In genomic region chr12:53726342-53726741, GRCh38 we compare ENCODE assay signal across 8 cellular contexts. TPM values are rescaled to one million over a fixed set of nuclear protein-coding genes. Genes with fewer than 3 reads are reported as not detected.
DNase-seq lines count a peak whose midpoint lies in the region; ATAC-seq and TF ChIP-seq lines count a peak whose summit lies in the region.

No MANE protein-coding gene starts in this region.

- H3K27me3 ChIP-seq in liver (ENCODE audit: control insufficient read depth in 4 of 4, insufficient read depth in 4 of 4, low read length in 3 of 4) (no peaks in the 10 kb centered on the region), upper lobe of left lung (no peaks in the 10 kb centered on the region)

- 20% methylated on average over 2 of the region's 2 CpGs for WGBS in liver
- WGBS in upper lobe of left lung, 2 donors: 16 to 22% methylated on average over 2 of the region's 2 CpGs

- no peaks in the 10 kb centered on the region for H3K9me3 Mint-ChIP-seq in activated naive CD4-positive, alpha-beta T cell treated with anti-CD3 and anti-CD28 coated beads, Interleukin-2, amount 50 U/mL, for 24 hours
- H3K9me3 Mint-ChIP-seq in activated naive CD8-positive, alpha-beta T cell treated with anti-CD3 and anti-CD28 coated beads for 36 hours: no peaks in the 10 kb centered on the region

- TF ChIP-seq RAD21 in liver (IDR thresholded peaks at IDR 0.05): no peak

- DNase-seq in activated naive CD4-positive, alpha-beta T cell treated with anti-CD3 and anti-CD28 coated beads, Interleukin-2, amount 50 U/mL, for 16 hours: no peak
- no peak for DNase-seq in activated naive CD8-positive, alpha-beta T cell treated with anti-CD3 and anti-CD28 coated beads for 36 hours
- DNase-seq in upper lobe of left lung (no peak), SKM-1 (lab: John Stamatoyannopoulos, UW; ENCODE audit: unreplicated experiment) (no peak), cerebellum (ENCODE audit: low spot score) (no peak), HPDE6-E6E7 (ENCODE audit: extremely low spot score) (no peak)

- H3K27ac ChIP-seq in liver (ENCODE audit: low read depth in 1 of 2, low read length in 2 of 2) (no peak overlapping the region), upper lobe of left lung (peak overlapping the region in 2 of 4 donors; percentile 22 to 85)

- H3K9ac ChIP-seq in liver (ENCODE audit: low read depth in 1 of 2, low read length in 2 of 2): peak overlapping the region; percentile 58 to 79

- no peaks in the 10 kb centered on the region for H3K27me3 Mint-ChIP-seq in activated naive CD4-positive, alpha-beta T cell treated with anti-CD3 and anti-CD28 coated beads, Interleukin-2, amount 50 U/mL, for 24 hours
- H3K27me3 Mint-ChIP-seq in activated naive CD8-positive, alpha-beta T cell treated with anti-CD3 and anti-CD28 coated beads for 36 hours: no peaks in the 10 kb centered on the region

- H3K4me3 ChIP-seq in liver (ENCODE audit: low read depth in 1 of 3, low read length in 3 of 3): peak overlapping the region; percentile 62 to 74 (median 67)
- peak overlapping the region in 3 of 4 donors; percentile 68 to 84 (median 75) for H3K4me3 ChIP-seq in upper lobe of left lung

- TF ChIP-seq POLR2A in upper lobe of left lung (IDR thresholded peaks at IDR 0.05): no peak

- peaks cover 5 to 34% (median 28%) of the 10 kb centered on the region in 4 donors for H3K36me3 ChIP-seq in liver (ENCODE audit: control insufficient read depth in 4 of 4, insufficient read depth in 3 of 4, low read depth in 1 of 4, low read length in 3 of 4)
- peaks cover 29 to 38% (median 32%) of the 10 kb centered on the region in 4 donors for H3K36me3 ChIP-seq in upper lobe of left lung

- H3K4me1 Mint-ChIP-seq in activated naive CD4-positive, alpha-beta T cell treated with anti-CD3 and anti-CD28 coated beads, Interleukin-2, amount 50 U/mL, for 24 hours: peaks cover 27% of the 10 kb centered on the region
- peaks cover 15% of the 10 kb centered on the region for H3K4me1 Mint-ChIP-seq in activated naive CD8-positive, alpha-beta T cell treated with anti-CD3 and anti-CD28 coated beads for 36 hours

- ATAC-seq in upper lobe of left lung (ENCODE audit: low FRiP score in 2 of 2): no peak

- TF ChIP-seq CTCF in liver (IDR thresholded peaks at IDR 0.05; ENCODE audit: low read depth, low read length, missing input control): no peak
- no peak for TF ChIP-seq CTCF in upper lobe of left lung (IDR thresholded peaks at IDR 0.05)

- TF ChIP-seq EP300 in upper lobe of left lung (IDR thresholded peaks at IDR 0.05): no peak

- no peak overlapping the region for H3K27ac Mint-ChIP-seq in activated naive CD4-positive, alpha-beta T cell treated with anti-CD3 and anti-CD28 coated beads, Interleukin-2, amount 50 U/mL, for 24 hours
- H3K27ac Mint-ChIP-seq in activated naive CD8-positive, alpha-beta T cell treated with anti-CD3 and anti-CD28 coated beads for 36 hours: no peak overlapping the region

- H3K4me3 Mint-ChIP-seq in activated naive CD4-positive, alpha-beta T cell treated with anti-CD3 and anti-CD28 coated beads, Interleukin-2, amount 50 U/mL, for 24 hours: peak overlapping the region; percentile 97
- peak overlapping the region; percentile 87 for H3K4me3 Mint-ChIP-seq in activated naive CD8-positive, alpha-beta T cell treated with anti-CD3 and anti-CD28 coated beads for 36 hours

- peaks cover 8% of the 10 kb centered on the region for H3K36me3 Mint-ChIP-seq in activated naive CD4-positive, alpha-beta T cell treated with anti-CD3 and anti-CD28 coated beads, Interleukin-2, amount 50 U/mL, for 24 hours
- no peaks in the 10 kb centered on the region for H3K36me3 Mint-ChIP-seq in activated naive CD8-positive, alpha-beta T cell treated with anti-CD3 and anti-CD28 coated beads for 36 hours

- H3K4me1 ChIP-seq in liver (ENCODE audit: control insufficient read depth in 4 of 4, insufficient read depth in 4 of 4, low read length in 3 of 4): peaks cover 3 to 17% (median 9%) of the 10 kb centered on the region in 4 donors
- H3K4me1 ChIP-seq in upper lobe of left lung: peaks cover 16 to 30% (median 25%) of the 10 kb centered on the region in 4 donors

- H3K9me3 ChIP-seq in liver (ENCODE audit: control insufficient read depth in 4 of 4, low read length in 3 of 4): no peaks in the 10 kb centered on the region
- H3K9me3 ChIP-seq in upper lobe of left lung: no peaks in the 10 kb centered on the region

TF ChIP-seq in liver, 16 proteins besides CTCF, POLR2A, EP300 and RAD21:
- TF ChIP-seq REST (IDR thresholded peaks at IDR 0.05) (no peak), ZBTB33 (IDR thresholded peaks at IDR 0.05) (no peak), SP1 (IDR thresholded peaks at IDR 0.05) (no peak), FOXA1 (IDR thresholded peaks at IDR 0.05) (no peak), ATF3 (IDR thresholded peaks at IDR 0.05) (no peak), MAX (IDR thresholded peaks at IDR 0.05) (no peak), TAF1 (conservative IDR thresholded peaks at IDR 0.05) (no peak), NR2F2 (IDR thresholded peaks at IDR 0.05) (no peak), EGR1 (IDR thresholded peaks at IDR 0.05; ENCODE audit: low read depth in 2 of 2) (no peak), JUND (IDR thresholded peaks at IDR 0.05) (no peak), HNF4A (conservative IDR thresholded peaks at IDR 0.05) (no peak), YY1 (IDR thresholded peaks at IDR 0.05) (no peak), HNF4G (IDR thresholded peaks at IDR 0.05) (no peak), FOXA2 (IDR thresholded peaks at IDR 0.05) (no peak), RXRA (IDR thresholded peaks at IDR 0.05) (no peak), GABPA (IDR thresholded peaks at IDR 0.05 in 1 of 2, conservative IDR thresholded peaks at IDR 0.05 in 1 of 2) (no peak)

RNA-seq across cellular contexts. Expression of gene CALCOCO1, which starts 0.9 kb away (rescaled TPM):
- total RNA-seq in activated naive CD8-positive, alpha-beta T cell treated with anti-CD3 and anti-CD28 coated beads for 36 hours: 1 to 10 TPM; 8.8 to 9.6 TPM
- total RNA-seq in liver: 10 to 100 TPM; 61.2 to 67.4 TPM
- 10 to 100 TPM; 24.4 to 25.2 TPM for polyA plus RNA-seq in liver
- total RNA-seq in upper lobe of left lung: 100 to 1,000 TPM; 147 to 605 (median 204) TPM
- 63.3 TPM for total RNA-seq in cerebellum

RNA-seq across cellular contexts. Expression of gene CISTR, which starts 25.4 kb away (rescaled TPM):
- total RNA-seq in activated naive CD8-positive, alpha-beta T cell treated with anti-CD3 and anti-CD28 coated beads for 36 hours: not detected
- total RNA-seq in liver: not detected
- polyA plus RNA-seq in liver: not detected
- total RNA-seq in upper lobe of left lung: not detected
- total RNA-seq in cerebellum: not detected

RNA-seq across cellular contexts. Expression of gene ATP5MC2, which starts 50.5 kb away (rescaled TPM):
- 100 to 1,000 TPM; 274 to 286 TPM for total RNA-seq in activated naive CD8-positive, alpha-beta T cell treated with anti-CD3 and anti-CD28 coated beads for 36 hours
- 100 to 1,000 TPM in 1 of 2 donors, 10 to 100 TPM in 1; 57.0 to 110 TPM for total RNA-seq in liver
- polyA plus RNA-seq in liver: 100 to 1,000 TPM; 231 to 294 TPM
- 100 to 1,000 TPM; 140 to 273 (median 206) TPM for total RNA-seq in upper lobe of left lung
- 69.4 TPM for total RNA-seq in cerebellum
